8 cellular contexts compared by ENCODE assay signal in genomic region chr4:138035781-138036258, GRCh38.
A peak's percentile ranks its signal among the peaks of the same experiment; 100 is the strongest.
DNase-seq lines count a peak whose midpoint lies in the region; ATAC-seq lines count a peak whose summit lies in the region.

No MANE protein-coding gene starts in this region.

- ATAC-seq in GM19324 (IDR thresholded peaks at IDR 0.05; ENCODE audit: low FRiP score, unreplicated experiment), result peak; percentile 100
- ATAC-seq in HG03108 (IDR thresholded peaks at IDR 0.05; ENCODE audit: unreplicated experiment), result peak; percentile 100
- ATAC-seq in stimulated activated effector memory CD8-positive, alpha-beta T cell treated with anti-CD3 and anti-CD28 coated beads, Interleukin-12 subunit alpha, Interleukin-12 subunit beta, amount 100 ng/mL, for 72 hours, result peak; percentile 40

- DNase-seq in COR-L47 (lab: John Stamatoyannopoulos, UW) (peak; percentile 47), NCI-H2227 (lab: John Stamatoyannopoulos, UW; ENCODE audit: unreplicated experiment) (peak; percentile 48), amniotic stem cell (lab: John Stamatoyannopoulos, UW) (peak; percentile 44), hippocampal formation (lab: John Stamatoyannopoulos, UW) (peak; percentile 27 to 78)
- DNase-seq in stimulated activated effector memory CD8-positive, alpha-beta T cell treated with anti-CD3 and anti-CD28 coated beads, Interleukin-12 subunit alpha, Interleukin-12 subunit beta, amount 100 ng/mL, for 72 hours (ENCODE audit: low spot score in 2 of 2), result no peak
- DNase-seq in activated CD8-positive, alpha-beta memory T cell treated with anti-CD3 and anti-CD28 coated beads, Interleukin-2, amount 50 U/mL, for 4 hours, result no peak

- H3K4me1 Mint-ChIP-seq in stimulated activated effector memory CD8-positive, alpha-beta T cell treated with anti-CD3 and anti-CD28 coated beads, Interleukin-12 subunit alpha, Interleukin-12 subunit beta, amount 100 ng/mL, for 72 hours, result no peaks in the 10 kb centered on the region

- no peaks in the 10 kb centered on the region for H3K36me3 Mint-ChIP-seq in stimulated activated effector memory CD8-positive, alpha-beta T cell treated with anti-CD3 and anti-CD28 coated beads, Interleukin-12 subunit alpha, Interleukin-12 subunit beta, amount 100 ng/mL, for 72 hours

- no peak overlapping the region for H3K27ac Mint-ChIP-seq in stimulated activated effector memory CD8-positive, alpha-beta T cell treated with anti-CD3 and anti-CD28 coated beads, Interleukin-12 subunit alpha, Interleukin-12 subunit beta, amount 100 ng/mL, for 72 hours

- H3K4me3 Mint-ChIP-seq in stimulated activated effector memory CD8-positive, alpha-beta T cell treated with anti-CD3 and anti-CD28 coated beads, Interleukin-12 subunit alpha, Interleukin-12 subunit beta, amount 100 ng/mL, for 72 hours, result no peak overlapping the region

- no peaks in the 10 kb centered on the region for H3K9me3 Mint-ChIP-seq in stimulated activated effector memory CD8-positive, alpha-beta T cell treated with anti-CD3 and anti-CD28 coated beads, Interleukin-12 subunit alpha, Interleukin-12 subunit beta, amount 100 ng/mL, for 72 hours

Comparison
In these comparisons a context has a peak if more than half of its experiments do, and no peak if none do; other contexts are left out.
1. DNase-seq: peak in COR-L47 (single experiment), NCI-H2227 (single experiment), amniotic stem cell (single experiment) and hippocampal formation (2 of 2); none in stimulated activated effector memory CD8-positive, alpha-beta T cell treated with anti-CD3 and anti-CD28 coated beads, Interleukin-12 subunit alpha, Interleukin-12 subunit beta, amount 100 ng/mL, for 72 hours (0 of 2) and activated CD8-positive, alpha-beta memory T cell treated with anti-CD3 and anti-CD28 coated beads, Interleukin-2, amount 50 U/mL, for 4 hours (single experiment).
2. ATAC-seq: peak in every context shown above with its lines; median percentile 100 in GM19324; 100 in HG03108; 40 in stimulated activated effector memory CD8-positive, alpha-beta T cell treated with anti-CD3 and anti-CD28 coated beads, Interleukin-12 subunit alpha, Interleukin-12 subunit beta, amount 100 ng/mL, for 72 hours.